In the genomic region with DNA sequence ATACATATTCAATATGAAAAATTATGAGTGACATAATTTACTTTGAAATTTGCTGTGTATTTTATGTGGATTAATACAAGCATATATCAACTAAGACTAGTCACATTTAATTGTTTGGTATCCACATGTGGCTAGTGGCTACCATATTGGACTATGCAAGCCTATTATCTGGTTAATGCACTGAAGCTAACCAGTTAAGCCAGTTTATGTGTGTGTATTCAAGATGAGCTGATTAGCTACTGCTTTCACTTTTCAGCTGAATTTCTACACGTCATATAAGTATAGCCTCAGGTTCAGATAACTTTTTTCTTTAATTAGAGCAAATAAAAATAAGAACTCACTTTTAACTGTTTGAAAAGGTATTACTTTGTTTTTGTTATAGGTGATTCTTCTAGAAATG, we compare ENCODE assay signal across 18 cellular contexts.
DNase-seq lines count a peak whose midpoint lies in the region; ATAC-seq and TF ChIP-seq lines count a peak whose summit lies in the region.
"Had no signal": no experiment of that assay in that cellular context is flagged by ENCODE, and none has a peak within 500 bp of the region (broad histone marks: within the 10 kb centered on the region; RNA-seq: fewer than 3 reads in every experiment).

No MANE protein-coding gene starts in this region.

- peak overlapping the region; percentile 12; the same call in 1 of the 2 replicates for H3K27ac ChIP-seq in PC-3 (ENCODE audit: low read length)
- peak overlapping the region; percentile 32 to 35 for H3K27ac ChIP-seq in prostate gland
- H3K27ac ChIP-seq: A549 had no signal

- TF ChIP-seq CTCF in LNCaP clone FGC (IDR thresholded peaks at IDR 0.05; ENCODE audit: control insufficient read depth, extremely low read depth, insufficient read depth), result no peak
- TF ChIP-seq CTCF in PC-3 (conservative IDR thresholded peaks at IDR 0.05; ENCODE audit: low read depth, low read length), result no peak
- TF ChIP-seq CTCF in prostate gland (IDR thresholded peaks at IDR 0.05), result no peak

- no peak overlapping the region for H3K4me2 ChIP-seq in PC-3 (ENCODE audit: low read length)
- H3K4me2 ChIP-seq: A549 had no signal

- no peaks in the 10 kb centered on the region for H3K9me3 ChIP-seq in PC-3 (ENCODE audit: low read length)
- H3K9me3 ChIP-seq in prostate gland, result no peaks in the 10 kb centered on the region
- H3K9me3 ChIP-seq: A549, BE2C had no signal

- 33% methylated on average over 1 of the region's 1 CpG for WGBS in prostate gland

- no peaks in the 10 kb centered on the region for H4K20me1 ChIP-seq in PC-3 (ENCODE audit: low read length)

- H3K27me3 ChIP-seq in PC-3 (ENCODE audit: low read length), result no peaks in the 10 kb centered on the region
- no peaks in the 10 kb centered on the region for H3K27me3 ChIP-seq in prostate gland (replicated peaks; ENCODE audit: insufficient read depth)
- H3K27me3 ChIP-seq: BE2C had no signal

- H3K9me2 ChIP-seq in PC-3 (replicated peaks; ENCODE audit: low read length), result no peaks in the 10 kb centered on the region

- no peak for TF ChIP-seq POLR2A in prostate gland (IDR thresholded peaks at IDR 0.05)

- BruUV-seq in PC-3 (replicated peaks; lab: Mats Ljungman, UMichigan), result no TSS peak

- peak; percentile 2 for DNase-seq in activated CD4-positive, alpha-beta T cell treated with anti-CD3 and anti-CD28 coated beads, Interleukin-2, amount 10 ng/mL, durations not matched to agents 24 days and 14 days
- no peak for DNase-seq in activated CD4-positive, alpha-beta T cell treated with anti-CD3 and anti-CD28 coated beads for 48 hours
- DNase-seq in LNCaP clone FGC (ENCODE audit: low read depth), result peak; percentile 76
- peak; percentile 69 for DNase-seq in PC-3
- DNase-seq in prostate gland (ENCODE audit: low spot score), result no peak
- DNase-seq in cerebellum (ENCODE audit: low spot score), result no peak
- no peak for DNase-seq in mucosa of gallbladder (ENCODE audit: low spot score)
- DNase-seq: BE2C; CD8-positive, alpha-beta T cell; COR-L47; DMS79; GOT3; H9 had no signal

- no peaks in the 10 kb centered on the region for H3K79me2 ChIP-seq in PC-3 (ENCODE audit: low read length)

- no peak overlapping the region for H3K4me3 ChIP-seq in LNCaP clone FGC (ENCODE audit: low read depth, low read length)
- H3K4me3 ChIP-seq in PC-3 (ENCODE audit: low read length), result no peak overlapping the region
- no peak overlapping the region for H3K4me3 ChIP-seq in prostate gland
- H3K4me3 ChIP-seq: A549, GM12878 had no signal

- intact Hi-C loops in activated CD4-positive, alpha-beta T cell treated with anti-CD3 and anti-CD28 coated beads, Interleukin-2, amount 10 ng/mL, durations not matched to agents 24 days and 14 days (cut with micrococcal nuclease), result no loop called here
- intact Hi-C loops in PC-3 (cut with micrococcal nuclease), result no loop called here
- intact Hi-C loops in prostate gland (cut with DNase I), result no loop called here

- H3K4me1 Mint-ChIP-seq in activated CD4-positive, alpha-beta T cell treated with anti-CD3 and anti-CD28 coated beads, Interleukin-2, amount 10 ng/mL, durations not matched to agents 24 days and 14 days, result no peaks in the 10 kb centered on the region
- H3K4me1 Mint-ChIP-seq: CD14-positive monocyte had no signal

- H3K4me3 Mint-ChIP-seq in activated CD4-positive, alpha-beta T cell treated with anti-CD3 and anti-CD28 coated beads, Interleukin-2, amount 10 ng/mL, durations not matched to agents 24 days and 14 days, result no peak overlapping the region
- H3K4me3 Mint-ChIP-seq: CD14-positive monocyte; CD8-positive, alpha-beta T cell; H9 had no signal

- peaks cover 17% of the 10 kb centered on the region for H3K4me1 ChIP-seq in PC-3 (ENCODE audit: insufficient read depth, low read length)
- H3K4me1 ChIP-seq in prostate gland (replicated peaks), result no peaks in the 10 kb centered on the region
- H3K4me1 ChIP-seq: BE2C had no signal

- no peak overlapping the region for H3K9ac ChIP-seq in PC-3 (ENCODE audit: low read length)

- H3K36me3 Mint-ChIP-seq in activated CD4-positive, alpha-beta T cell treated with anti-CD3 and anti-CD28 coated beads, Interleukin-2, amount 10 ng/mL, durations not matched to agents 24 days and 14 days (ENCODE audit: low read depth), result no peaks in the 10 kb centered on the region
- H3K36me3 Mint-ChIP-seq: CD14-positive monocyte; CD8-positive, alpha-beta T cell had no signal

- no peak for ATAC-seq in PC-3
- ATAC-seq in HG02798 (IDR thresholded peaks at IDR 0.05; ENCODE audit: poor library complexity, unreplicated experiment), result no peak
- ATAC-seq: A549; CD8-positive, alpha-beta T cell; GM12878; HepG2 had no signal

- CTCF ChIA-PET in PC-3 (lab: Charles Lee), result no interaction called here

- POLR2A ChIA-PET in PC-3 (lab: Charles Lee; ENCODE audit: unreplicated experiment), result no interaction called here

- H3K36me3 ChIP-seq in PC-3 (ENCODE audit: low read depth, low read length), result no peaks in the 10 kb centered on the region
- H3K36me3 ChIP-seq in prostate gland, result no peaks in the 10 kb centered on the region
- H3K36me3 ChIP-seq: BE2C had no signal

- H3K9me3 Mint-ChIP-seq in activated CD4-positive, alpha-beta T cell treated with anti-CD3 and anti-CD28 coated beads, Interleukin-2, amount 10 ng/mL, durations not matched to agents 24 days and 14 days, result no peaks in the 10 kb centered on the region

- no peak overlapping the region for H3K27ac Mint-ChIP-seq in activated CD4-positive, alpha-beta T cell treated with anti-CD3 and anti-CD28 coated beads, Interleukin-2, amount 10 ng/mL, durations not matched to agents 24 days and 14 days
- H3K27ac Mint-ChIP-seq: CD14-positive monocyte; CD8-positive, alpha-beta T cell; H9 had no signal

- H2AFZ ChIP-seq in PC-3 (ENCODE audit: low read length), result no peak overlapping the region

- no peaks in the 10 kb centered on the region for H3F3A ChIP-seq in PC-3 (ENCODE audit: low read length, unreplicated experiment)

- no peaks in the 10 kb centered on the region for H3K27me3 Mint-ChIP-seq in activated CD4-positive, alpha-beta T cell treated with anti-CD3 and anti-CD28 coated beads, Interleukin-2, amount 10 ng/mL, durations not matched to agents 24 days and 14 days

Comparison
In these comparisons a context has a peak if more than half of its experiments do, and no peak if none do; other contexts are left out.
1. DNase-seq: peak in activated CD4-positive, alpha-beta T cell treated with anti-CD3 and anti-CD28 coated beads, Interleukin-2, amount 10 ng/mL, durations not matched to agents 24 days and 14 days (single experiment), LNCaP clone FGC (single experiment) and PC-3 (single experiment); none in activated CD4-positive, alpha-beta T cell treated with anti-CD3 and anti-CD28 coated beads for 48 hours (single experiment), prostate gland (single experiment), cerebellum (single experiment) and mucosa of gallbladder (single experiment).